Comparison of ENCODE assay signal across 39 cellular contexts in the genomic region with DNA sequence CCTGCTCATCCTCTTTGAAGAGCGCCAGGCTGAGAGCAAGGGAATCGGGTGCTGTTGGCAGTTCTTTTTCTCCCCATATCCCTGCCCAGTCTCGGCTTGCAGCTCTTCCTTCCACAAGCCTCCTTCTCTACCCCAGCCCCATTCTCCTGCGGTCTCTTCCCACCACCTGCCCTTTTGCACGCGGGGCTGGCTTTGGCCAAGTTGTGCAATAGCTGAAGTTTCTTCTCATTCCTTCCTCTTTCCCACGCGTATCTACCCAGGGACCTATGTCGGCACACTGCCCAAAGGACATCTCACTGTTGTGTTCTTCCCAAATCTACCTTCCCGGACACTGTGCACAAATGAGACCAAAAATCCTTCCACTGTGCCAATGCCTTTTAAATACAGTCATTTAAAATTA. TPM values are rescaled to one million over a fixed set of nuclear protein-coding genes. Genes with fewer than 3 reads are reported as not detected.
DNase-seq lines count a peak whose midpoint lies in the region; ATAC-seq and TF ChIP-seq lines count a peak whose summit lies in the region.
"Had no signal": no experiment of that assay in that cellular context is flagged by ENCODE, and none has a peak within 500 bp of the region (broad histone marks: within the 10 kb centered on the region; RNA-seq: fewer than 3 reads in every experiment).

No MANE protein-coding gene starts in this region.

- WGBS in IMR-90 (ENCODE audit: extremely low coverage in 2 of 2, insufficient read length in 1 of 2), 2 experiments, result 90% methylated on average over 3 of the region's 10 CpGs; no CpG with 5 or more reads in 1 of the 2 experiments
- WGBS in smooth muscle cell (ENCODE audit: low lambda C conversion rate), result 89% methylated on average over 10 of the region's 10 CpGs

- no peak overlapping the region for H2BK15ac ChIP-seq in IMR-90 (ENCODE audit: low read depth, low read length)

- H4K8ac ChIP-seq in IMR-90 (ENCODE audit: low read depth in 2 of 2, low read length in 2 of 2), result no peak overlapping the region

- no peak overlapping the region for H3K56ac ChIP-seq in IMR-90 (ENCODE audit: extremely low read depth, insufficient read depth, low read length)

- H3K9me1 ChIP-seq in IMR-90 (ENCODE audit: insufficient read depth, low read length), result no peaks in the 10 kb centered on the region

- BruUV-seq in IMR-90 (replicated peaks; lab: Mats Ljungman, UMichigan), result no TSS peak

- no peaks in the 10 kb centered on the region for H3K36me3 Mint-ChIP-seq in neural progenitor cell
- H3K36me3 Mint-ChIP-seq: activated naive CD4-positive, alpha-beta T cell treated with anti-CD3 and anti-CD28 coated beads, Interleukin-2, amount 10 ng/mL, durations not matched to agents 7 days and 5 days had no signal

- peaks cover 25% of the 10 kb centered on the region for H3K4me1 Mint-ChIP-seq in neural progenitor cell
- H3K4me1 Mint-ChIP-seq: activated CD4-positive, alpha-beta T cell treated with anti-CD3 and anti-CD28 coated beads for 36 hours; activated naive CD4-positive, alpha-beta T cell treated with anti-CD3 and anti-CD28 coated beads, Interleukin-2, amount 10 ng/mL, durations not matched to agents 7 days and 5 days; activated T-helper 17 cell treated with anti-CD3 and anti-CD28 coated beads, Interleukin-2, amount 50 U/mL, for 72 hours; nephron had no signal

- H3F3A ChIP-seq in neural progenitor cell (ENCODE audit: low read depth) (peaks cover 7% of the 10 kb centered on the region), smooth muscle cell (ENCODE audit: low read depth) (no peaks in the 10 kb centered on the region)

- H3K36me3 ChIP-seq in IMR-90 (ENCODE audit: control insufficient read depth, insufficient read depth, low read length), result no peaks in the 10 kb centered on the region
- no peaks in the 10 kb centered on the region for H3K36me3 ChIP-seq in neural progenitor cell
- no peaks in the 10 kb centered on the region for H3K36me3 ChIP-seq in smooth muscle cell (ENCODE audit: low read depth)
- H3K36me3 ChIP-seq: BLaER1 treated with 17β-estradiol and CSF1 and Interleukin-3, amounts not matched to agents 10 nM and 100 nM; breast epithelium; esophagus squamous epithelium; heart right ventricle; pancreas; spleen had no signal

- POLR2A ChIA-PET in IMR-90 (lab: Charles Lee; ENCODE audit: unreplicated experiment), result no interaction called here

- no peaks in the 10 kb centered on the region for H3K79me2 ChIP-seq in neural progenitor cell (ENCODE audit: low read depth)
- no peaks in the 10 kb centered on the region for H3K79me2 ChIP-seq in smooth muscle cell (ENCODE audit: low read depth)

- H2BK20ac ChIP-seq in IMR-90 (ENCODE audit: low read depth, low read length), result no peak overlapping the region

- H3K9me3 ChIP-seq in IMR-90 (ENCODE audit: control insufficient read depth, insufficient read depth, low read length) (no peaks in the 10 kb centered on the region), neural progenitor cell (ENCODE audit: low read depth) (no peaks in the 10 kb centered on the region), smooth muscle cell (replicated peaks; ENCODE audit: low read depth) (no peaks in the 10 kb centered on the region)
- H3K9me3 ChIP-seq: BLaER1 treated with 17β-estradiol and CSF1 and Interleukin-3, amounts not matched to agents 10 nM and 100 nM; breast epithelium; esophagus squamous epithelium; heart right ventricle; pancreas; SK-N-SH; spleen had no signal

- dilution Hi-C loops in IMR-90 (cut with HindIII; ENCODE audit: low sequenced_read_pairs, unreplicated experiment), result no loop called here

- H3K4me3 ChIP-seq in IMR-90 (ENCODE audit: insufficient read depth, low read depth, low read length) (no peak overlapping the region), NB4 (ENCODE audit: low read depth, low read length) (no peak overlapping the region), neural progenitor cell (no peak overlapping the region), smooth muscle cell (no peak overlapping the region)
- H3K4me3 ChIP-seq: BLaER1 treated with 17β-estradiol and CSF1 and Interleukin-3, amounts not matched to agents 10 nM and 100 nM; breast epithelium; esophagus squamous epithelium; heart right ventricle; pancreas; spleen had no signal

- H3K4ac ChIP-seq in IMR-90 (ENCODE audit: low read depth, low read length), result no peak overlapping the region

- no peak overlapping the region for H3K4me2 ChIP-seq in IMR-90 (ENCODE audit: low read depth, low read length)
- no peak overlapping the region for H3K4me2 ChIP-seq in neural progenitor cell
- no peak overlapping the region for H3K4me2 ChIP-seq in smooth muscle cell
- H3K4me2 ChIP-seq: SK-N-SH had no signal

- peaks cover 11% of the 10 kb centered on the region for H3K27me3 Mint-ChIP-seq in neural progenitor cell (ENCODE audit: insufficient read depth, low read depth)

- ATAC-seq in IMR-90 (ENCODE audit: low read depth) (no peak), GM19324 (IDR thresholded peaks at IDR 0.05; ENCODE audit: low FRiP score, unreplicated experiment) (no peak)
- ATAC-seq: activated CD4-positive, alpha-beta T cell treated with anti-CD3 and anti-CD28 coated beads for 36 hours; activated T-helper 17 cell treated with anti-CD3 and anti-CD28 coated beads, Interleukin-2, amount 50 U/mL, for 72 hours; heart right ventricle; stimulated activated naive CD8-positive, alpha-beta T cell treated with anti-CD3 and anti-CD28 coated beads, Interleukin-15, Interleukin-2, amounts not matched to agents 100 U/mL and 50 U/mL, for 24 hours had no signal

- H4K20me1 ChIP-seq in IMR-90 (ENCODE audit: insufficient read depth, low read length), result no peaks in the 10 kb centered on the region
- H4K20me1 ChIP-seq in neural progenitor cell (ENCODE audit: low read depth), result no peaks in the 10 kb centered on the region
- H4K20me1 ChIP-seq in smooth muscle cell (ENCODE audit: low read depth), result no peaks in the 10 kb centered on the region
- H4K20me1 ChIP-seq: BLaER1 treated with 17β-estradiol and CSF1 and Interleukin-3, amounts not matched to agents 10 nM and 100 nM had no signal

- no peak overlapping the region for H3K4me3 Mint-ChIP-seq in neural progenitor cell
- H3K4me3 Mint-ChIP-seq: activated CD4-positive, alpha-beta T cell treated with anti-CD3 and anti-CD28 coated beads for 36 hours; activated naive CD4-positive, alpha-beta T cell treated with anti-CD3 and anti-CD28 coated beads, Interleukin-2, amount 10 ng/mL, durations not matched to agents 7 days and 5 days; activated T-helper 17 cell treated with anti-CD3 and anti-CD28 coated beads, Interleukin-2, amount 50 U/mL, for 72 hours; nephron had no signal

- H2AFZ ChIP-seq in IMR-90 (replicated peaks; ENCODE audit: low read length, poor library complexity) (no peak overlapping the region), neural progenitor cell (replicated peaks) (peak overlapping the region; percentile 72), smooth muscle cell (ENCODE audit: low read depth) (no peak overlapping the region)

- no peak overlapping the region for H4K91ac ChIP-seq in IMR-90 (ENCODE audit: insufficient read depth, low read depth, low read length)

- no peak overlapping the region for H3K18ac ChIP-seq in IMR-90 (ENCODE audit: low read depth, low read length)

- no peak for TF ChIP-seq POLR2A in IMR-90 (IDR thresholded peaks at IDR 0.05; ENCODE audit: low read depth, low read length)
- TF ChIP-seq POLR2A in NB4 (IDR thresholded peaks at IDR 0.05; ENCODE audit: extremely low read depth, insufficient read length), result no peak

- H2AK9ac ChIP-seq in IMR-90 (replicated peaks; ENCODE audit: low read depth, low read length, poor library complexity), result no peak overlapping the region

- TF ChIP-seq CTCF in IMR-90 (conservative IDR thresholded peaks at IDR 0.05; ENCODE audit: low read depth, low read length) (no peak), NB4 (IDR thresholded peaks at IDR 0.05; ENCODE audit: low read depth, low read length) (no peak), neural progenitor cell (IDR thresholded peaks at IDR 0.05) (no peak), smooth muscle cell (IDR thresholded peaks at IDR 0.05; ENCODE audit: borderline replicate concordance, insufficient read depth, poor library complexity, severe bottlenecking) (no peak)

- H3K23ac ChIP-seq in IMR-90 (ENCODE audit: low read depth, low read length), result no peak overlapping the region

- no peak overlapping the region for H3K14ac ChIP-seq in IMR-90 (replicated peaks; ENCODE audit: low read depth, low read length)

- H3K9ac ChIP-seq in IMR-90 (ENCODE audit: low read depth, low read length) (no peak overlapping the region), neural progenitor cell (no peak overlapping the region), smooth muscle cell (ENCODE audit: low read depth) (no peak overlapping the region)
- H3K9ac ChIP-seq: BLaER1 treated with 17β-estradiol and CSF1 and Interleukin-3, amounts not matched to agents 10 nM and 100 nM; SK-N-SH had no signal

- peaks cover 4% of the 10 kb centered on the region; the same call in 1 of the 2 replicates for H3K27me3 ChIP-seq in IMR-90 (ENCODE audit: control insufficient read depth, insufficient read depth, low read length)
- H3K27me3 ChIP-seq in neural progenitor cell, result no peaks in the 10 kb centered on the region
- H3K27me3 ChIP-seq in smooth muscle cell (ENCODE audit: low read depth), result peaks cover 29% of the 10 kb centered on the region
- H3K27me3 ChIP-seq: BLaER1 treated with 17β-estradiol and CSF1 and Interleukin-3, amounts not matched to agents 10 nM and 100 nM; breast epithelium; pancreas had no signal

- CTCF ChIA-PET in IMR-90 (lab: Yijun Ruan, JAX), result no interaction called here

- no peaks in the 10 kb centered on the region for H3K79me1 ChIP-seq in IMR-90 (ENCODE audit: low read depth in 1 of 2, low read length in 2 of 2)

- H2BK120ac ChIP-seq in IMR-90 (ENCODE audit: low read depth, low read length), result no peak overlapping the region

- no peak overlapping the region for H4K5ac ChIP-seq in IMR-90 (ENCODE audit: low read depth, low read length)

- in situ Hi-C loops in IMR-90 (cut with MboI; ENCODE audit: low sequenced_read_pairs), result no loop called here

- intact Hi-C loops in IMR-90 (cut with micrococcal nuclease), result no loop called here

- no peak overlapping the region for H3K27ac Mint-ChIP-seq in neural progenitor cell
- H3K27ac Mint-ChIP-seq: activated CD4-positive, alpha-beta T cell treated with anti-CD3 and anti-CD28 coated beads for 36 hours; activated naive CD4-positive, alpha-beta T cell treated with anti-CD3 and anti-CD28 coated beads, Interleukin-2, amount 10 ng/mL, durations not matched to agents 7 days and 5 days; activated T-helper 17 cell treated with anti-CD3 and anti-CD28 coated beads, Interleukin-2, amount 50 U/mL, for 72 hours; nephron had no signal

- H2BK5ac ChIP-seq in IMR-90 (ENCODE audit: low read depth, low read length, poor library complexity, severe bottlenecking), result no peak overlapping the region

- no peak for DNase-seq in IMR-90
- peak; percentile 82 for DNase-seq in NB4 (ENCODE audit: low read depth)
- DNase-seq in neural progenitor cell (ENCODE audit: low spot score), result no peak
- DNase-seq in smooth muscle cell (lab: John Stamatoyannopoulos, UW; ENCODE audit: unreplicated experiment), result no peak
- no peak for DNase-seq in NCI-H146 (lab: John Stamatoyannopoulos, UW)
- no peak for DNase-seq in activated CD4-positive, alpha-beta T cell treated with anti-CD3 and anti-CD28 coated beads for 4 hours
- DNase-seq: activated CD4-positive, alpha-beta T cell treated with anti-CD3 and anti-CD28 coated beads for 36 hours; activated naive CD4-positive, alpha-beta T cell treated with anti-CD3 and anti-CD28 coated beads, Interleukin-2, amount 10 ng/mL, durations not matched to agents 7 days and 5 days; amygdala; COR-L47; esophagus squamous epithelium; foreskin melanocyte; HCEC 1CT; heart right ventricle; kidney glomerular epithelial cell; NCI-H1417 treated with DMSO at 0.1 percent for 48 hours; NCI-H748 treated with DMSO at 0.1 percent for 48 hours; pancreas; spleen; stimulated activated CD4-positive, alpha-beta T cell treated with anti-CD3 and anti-CD28 coated beads, Interleukin-2, amount 100 ng/mL, for 24 hours; stimulated activated naive CD8-positive, alpha-beta T cell treated with anti-CD3 and anti-CD28 coated beads, Interleukin-15, Interleukin-2, amounts not matched to agents 100 U/mL and 50 U/mL, for 24 hours; T-helper 2 cell had no signal

- H3K4me1 ChIP-seq in IMR-90 (ENCODE audit: control insufficient read depth, insufficient read depth, low read length), result no peaks in the 10 kb centered on the region
- peaks cover 16% of the 10 kb centered on the region for H3K4me1 ChIP-seq in neural progenitor cell
- H3K4me1 ChIP-seq in smooth muscle cell (ENCODE audit: low read depth), result no peaks in the 10 kb centered on the region
- H3K4me1 ChIP-seq: breast epithelium, esophagus squamous epithelium, heart right ventricle, pancreas had no signal

- TF ChIP-seq RAD21 in IMR-90 (IDR thresholded peaks at IDR 0.05; ENCODE audit: low read length), result no peak

- H3K27ac ChIP-seq in IMR-90 (ENCODE audit: insufficient read depth, low read length), result no peak overlapping the region
- H3K27ac ChIP-seq in angular gyrus (ENCODE audit: low read depth, low read length), result peak overlapping the region; percentile 19
- H3K27ac ChIP-seq in neural progenitor cell, result no peak overlapping the region
- no peak overlapping the region for H3K27ac ChIP-seq in smooth muscle cell (ENCODE audit: low read depth)
- H3K27ac ChIP-seq: BLaER1 treated with 17β-estradiol and CSF1 and Interleukin-3, amounts not matched to agents 10 nM and 100 nM; breast epithelium; esophagus squamous epithelium; heart right ventricle; pancreas; RWPE1; VCaP had no signal

- H2AK5ac ChIP-seq in IMR-90 (ENCODE audit: low read depth, low read length), result no peak overlapping the region

- H3K9me3 Mint-ChIP-seq in neural progenitor cell, result no peaks in the 10 kb centered on the region
- H3K9me3 Mint-ChIP-seq: activated naive CD4-positive, alpha-beta T cell treated with anti-CD3 and anti-CD28 coated beads, Interleukin-2, amount 10 ng/mL, durations not matched to agents 7 days and 5 days; activated T-helper 17 cell treated with anti-CD3 and anti-CD28 coated beads, Interleukin-2, amount 50 U/mL, for 72 hours; nephron had no signal

RNA-seq across cellular contexts. Expression of a gene that starts 22.3 kb away (rescaled TPM):
- not detected in 2 replicates for total RNA-seq in IMR-90 (2012; rRNA removed)
- polyA plus RNA-seq in IMR-90 (2012; rRNA removed), result not detected in 2 replicates
- polyA plus RNA-seq in IMR-90 (2012; cell fraction: cytosol; rRNA removed), result not detected in 2 replicates
- not detected in 2 replicates for polyA plus RNA-seq in IMR-90 (2012; cell fraction: nucleus; rRNA removed; ENCODE audit: low replicate concordance)
- total RNA-seq in neural progenitor cell (ENCODE audit: low replicate concordance), result 0.19 TPM in 1 of 2 replicates, not detected in the other
- total RNA-seq in smooth muscle cell, result not detected in 2 replicates
- not detected in 2 replicates for polyA plus RNA-seq in smooth muscle cell
- total RNA-seq: activated CD4-positive, alpha-beta T cell treated with anti-CD3 and anti-CD28 coated beads for 36 hours; activated T-helper 17 cell treated with anti-CD3 and anti-CD28 coated beads, Interleukin-2, amount 50 U/mL, for 72 hours; chondrocyte; esophagus squamous epithelium; HT-29; lung microvascular endothelial cell; MCF 10A; OCI-LY7 had no signal
- polyA plus RNA-seq: SK-N-SH had no signal

RNA-seq across cellular contexts. Expression of a gene that starts 48.0 kb away (rescaled TPM):
- not detected in 2 replicates for total RNA-seq in IMR-90 (2012; rRNA removed)
- polyA plus RNA-seq in IMR-90 (2012; rRNA removed), result not detected in 2 replicates
- polyA plus RNA-seq in IMR-90 (2012; cell fraction: cytosol; rRNA removed), result not detected in 2 replicates
- polyA plus RNA-seq in IMR-90 (2012; cell fraction: nucleus; rRNA removed; ENCODE audit: low replicate concordance), result not detected in 2 replicates
- not detected in 2 replicates for total RNA-seq in neural progenitor cell (ENCODE audit: low replicate concordance)
- total RNA-seq in smooth muscle cell, result not detected in 2 replicates
- not detected in 2 replicates for polyA plus RNA-seq in smooth muscle cell
- total RNA-seq: activated CD4-positive, alpha-beta T cell treated with anti-CD3 and anti-CD28 coated beads for 36 hours; activated T-helper 17 cell treated with anti-CD3 and anti-CD28 coated beads, Interleukin-2, amount 50 U/mL, for 72 hours; breast epithelium; chondrocyte; heart right ventricle; HT-29; lung microvascular endothelial cell; MCF 10A; mucosa of gallbladder; OCI-LY7; pancreas; renal cortical epithelial cell; spleen; urinary bladder had no signal
- polyA plus RNA-seq: heart right ventricle, pancreas, SK-N-SH, spleen, urinary bladder had no signal
